Comparison of ENCODE assay signal across 1 cellular context in the genomic region with DNA sequence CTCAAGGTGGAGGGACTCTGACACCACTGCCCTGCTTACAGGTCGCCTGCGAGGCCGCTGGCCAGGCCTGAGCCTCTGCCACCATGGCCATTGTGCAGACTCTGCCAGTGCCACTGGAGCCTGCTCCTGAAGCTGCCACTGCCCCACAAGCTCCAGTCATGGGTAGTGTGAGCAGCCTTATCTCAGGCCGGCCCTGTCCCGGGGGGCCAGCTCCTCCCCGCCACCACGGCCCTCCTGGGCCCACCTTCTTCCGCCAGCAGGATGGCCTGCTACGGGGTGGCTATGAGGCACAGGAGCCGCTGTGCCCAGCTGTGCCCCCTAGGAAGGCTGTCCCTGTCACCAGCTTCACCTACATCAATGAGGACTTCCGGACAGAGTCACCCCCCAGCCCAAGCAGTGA.
TF ChIP-seq lines count a peak whose summit lies in the region.

No MANE protein-coding gene starts in this region.

TF ChIP-seq in HepG2, 621 proteins besides CTCF, POLR2A, EP300 and RAD21:
- TF ChIP-seq MED13 (CRISPR knock-in tag; IDR thresholded peaks at IDR 0.05) (no peak), ELF4 (CRISPR knock-in tag; IDR thresholded peaks at IDR 0.05; ENCODE audit: borderline replicate concordance) (no peak), ZNF138 (CRISPR knock-in tag; IDR thresholded peaks at IDR 0.05; ENCODE audit: low read depth) (no peak), RBFOX2 (IDR thresholded peaks at IDR 0.05; ENCODE audit: low read depth, low read length) (peak; percentile 51), RBAK (CRISPR knock-in tag; IDR thresholded peaks at IDR 0.05) (no peak), HNRNPL (IDR thresholded peaks at IDR 0.05; ENCODE audit: low read depth, low read length) (peak; percentile 77), TBP (CRISPR knock-in tag; IDR thresholded peaks at IDR 0.05) (no peak), NAIF1 (CRISPR knock-in tag; IDR thresholded peaks at IDR 0.05; ENCODE audit: borderline replicate concordance) (no peak), ONECUT2 (CRISPR knock-in tag; IDR thresholded peaks at IDR 0.05) (no peak), AKAP8 (CRISPR knock-in tag; IDR thresholded peaks at IDR 0.05) (peak; percentile 74; the same call in 1 of the 2 replicates), SP140L (CRISPR knock-in tag; IDR thresholded peaks at IDR 0.05; ENCODE audit: borderline replicate concordance) (no peak), POGZ (CRISPR knock-in tag; IDR thresholded peaks at IDR 0.05) (no peak), AGO2 (optimal IDR thresholded peaks at IDR 0.05; ENCODE audit: low read depth, low read length) (peak; percentile 87)
- TF ChIP-seq, protein P1, sequence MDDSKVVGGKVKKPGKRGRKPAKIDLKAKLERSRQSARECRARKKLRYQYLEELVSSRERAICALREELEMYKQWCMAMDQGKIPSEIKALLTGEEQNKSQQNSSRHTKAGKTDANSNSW (CRISPR knock-in tag; IDR thresholded peaks at IDR 0.05; ENCODE audit: borderline replicate concordance), result no peak
- TF ChIP-seq, protein P2, sequence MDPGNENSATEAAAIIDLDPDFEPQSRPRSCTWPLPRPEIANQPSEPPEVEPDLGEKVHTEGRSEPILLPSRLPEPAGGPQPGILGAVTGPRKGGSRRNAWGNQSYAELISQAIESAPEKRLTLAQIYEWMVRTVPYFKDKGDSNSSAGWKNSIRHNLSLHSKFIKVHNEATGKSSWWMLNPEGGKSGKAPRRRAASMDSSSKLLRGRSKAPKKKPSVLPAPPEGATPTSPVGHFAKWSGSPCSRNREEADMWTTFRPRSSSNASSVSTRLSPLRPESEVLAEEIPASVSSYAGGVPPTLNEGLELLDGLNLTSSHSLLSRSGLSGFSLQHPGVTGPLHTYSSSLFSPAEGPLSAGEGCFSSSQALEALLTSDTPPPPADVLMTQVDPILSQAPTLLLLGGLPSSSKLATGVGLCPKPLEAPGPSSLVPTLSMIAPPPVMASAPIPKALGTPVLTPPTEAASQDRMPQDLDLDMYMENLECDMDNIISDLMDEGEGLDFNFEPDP (CRISPR knock-in tag; conservative IDR thresholded peaks at IDR 0.05), result no peak
- TF ChIP-seq, protein P3, sequence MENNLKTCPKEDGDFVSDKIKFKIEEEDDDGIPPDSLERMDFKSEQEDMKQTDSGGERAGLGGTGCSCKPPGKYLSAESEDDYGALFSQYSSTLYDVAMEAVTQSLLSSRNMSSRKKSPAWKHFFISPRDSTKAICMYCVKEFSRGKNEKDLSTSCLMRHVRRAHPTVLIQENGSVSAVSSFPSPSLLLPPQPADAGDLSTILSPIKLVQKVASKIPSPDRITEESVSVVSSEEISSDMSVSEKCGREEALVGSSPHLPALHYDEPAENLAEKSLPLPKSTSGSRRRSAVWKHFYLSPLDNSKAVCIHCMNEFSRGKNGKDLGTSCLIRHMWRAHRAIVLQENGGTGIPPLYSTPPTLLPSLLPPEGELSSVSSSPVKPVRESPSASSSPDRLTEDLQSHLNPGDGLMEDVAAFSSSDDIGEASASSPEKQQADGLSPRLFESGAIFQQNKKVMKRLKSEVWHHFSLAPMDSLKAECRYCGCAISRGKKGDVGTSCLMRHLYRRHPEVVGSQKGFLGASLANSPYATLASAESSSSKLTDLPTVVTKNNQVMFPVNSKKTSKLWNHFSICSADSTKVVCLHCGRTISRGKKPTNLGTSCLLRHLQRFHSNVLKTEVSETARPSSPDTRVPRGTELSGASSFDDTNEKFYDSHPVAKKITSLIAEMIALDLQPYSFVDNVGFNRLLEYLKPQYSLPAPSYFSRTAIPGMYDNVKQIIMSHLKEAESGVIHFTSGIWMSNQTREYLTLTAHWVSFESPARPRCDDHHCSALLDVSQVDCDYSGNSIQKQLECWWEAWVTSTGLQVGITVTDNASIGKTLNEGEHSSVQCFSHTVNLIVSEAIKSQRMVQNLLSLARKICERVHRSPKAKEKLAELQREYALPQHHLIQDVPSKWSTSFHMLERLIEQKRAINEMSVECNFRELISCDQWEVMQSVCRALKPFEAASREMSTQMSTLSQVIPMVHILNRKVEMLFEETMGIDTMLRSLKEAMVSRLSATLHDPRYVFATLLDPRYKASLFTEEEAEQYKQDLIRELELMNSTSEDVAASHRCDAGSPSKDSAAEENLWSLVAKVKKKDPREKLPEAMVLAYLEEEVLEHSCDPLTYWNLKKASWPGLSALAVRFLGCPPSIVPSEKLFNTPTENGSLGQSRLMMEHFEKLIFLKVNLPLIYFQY (CRISPR knock-in tag; IDR thresholded peaks at IDR 0.05; ENCODE audit: borderline replicate concordance), result no peak
TF ChIP-seq in HepG2: peak in this region for 4.
